In the genomic region with DNA sequence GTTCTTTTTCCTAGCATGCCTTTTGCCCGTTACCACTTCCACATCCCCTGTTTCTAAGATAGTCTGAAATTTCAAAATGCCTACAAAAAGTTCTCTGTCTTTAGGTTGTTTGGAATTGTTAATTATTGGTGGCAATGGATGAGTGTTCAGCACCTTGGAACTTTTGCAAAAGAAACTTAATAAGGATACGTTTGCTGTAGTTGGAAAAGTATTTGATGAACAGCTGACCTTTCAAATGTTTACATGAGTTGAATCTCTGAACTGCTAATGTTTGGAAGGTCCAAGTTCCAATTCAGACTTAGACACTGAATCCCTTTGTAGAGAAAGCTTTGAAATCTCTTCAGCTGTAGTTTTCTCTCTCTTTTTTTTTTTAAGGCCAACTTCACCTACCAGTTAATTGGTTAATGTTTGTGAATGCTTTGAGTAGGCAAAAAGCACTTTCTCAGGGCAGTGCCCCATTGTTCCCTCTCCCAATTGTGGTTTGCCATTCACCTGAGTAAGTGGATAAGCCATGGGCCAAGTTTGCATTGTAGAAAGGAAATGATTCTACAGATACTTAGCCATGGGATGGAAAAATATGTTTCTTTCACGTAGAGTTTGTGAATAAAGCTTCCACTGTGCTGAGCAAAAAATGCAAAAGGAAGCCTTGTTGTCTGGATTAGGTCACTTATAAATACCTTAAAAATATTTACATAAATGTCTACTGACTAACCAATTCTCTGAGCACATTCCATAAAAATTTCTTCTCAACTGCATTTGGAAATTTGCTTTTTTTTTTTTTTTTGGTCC, we compare ENCODE assay signal across 1 cellular context.
TF ChIP-seq lines count a peak whose summit lies in the region.

No MANE protein-coding gene starts in this region.

TF ChIP-seq in HepG2, 621 proteins besides CTCF, POLR2A, EP300 and RAD21 (continued from another document and continues in another):
- TF ChIP-seq, protein P1, sequence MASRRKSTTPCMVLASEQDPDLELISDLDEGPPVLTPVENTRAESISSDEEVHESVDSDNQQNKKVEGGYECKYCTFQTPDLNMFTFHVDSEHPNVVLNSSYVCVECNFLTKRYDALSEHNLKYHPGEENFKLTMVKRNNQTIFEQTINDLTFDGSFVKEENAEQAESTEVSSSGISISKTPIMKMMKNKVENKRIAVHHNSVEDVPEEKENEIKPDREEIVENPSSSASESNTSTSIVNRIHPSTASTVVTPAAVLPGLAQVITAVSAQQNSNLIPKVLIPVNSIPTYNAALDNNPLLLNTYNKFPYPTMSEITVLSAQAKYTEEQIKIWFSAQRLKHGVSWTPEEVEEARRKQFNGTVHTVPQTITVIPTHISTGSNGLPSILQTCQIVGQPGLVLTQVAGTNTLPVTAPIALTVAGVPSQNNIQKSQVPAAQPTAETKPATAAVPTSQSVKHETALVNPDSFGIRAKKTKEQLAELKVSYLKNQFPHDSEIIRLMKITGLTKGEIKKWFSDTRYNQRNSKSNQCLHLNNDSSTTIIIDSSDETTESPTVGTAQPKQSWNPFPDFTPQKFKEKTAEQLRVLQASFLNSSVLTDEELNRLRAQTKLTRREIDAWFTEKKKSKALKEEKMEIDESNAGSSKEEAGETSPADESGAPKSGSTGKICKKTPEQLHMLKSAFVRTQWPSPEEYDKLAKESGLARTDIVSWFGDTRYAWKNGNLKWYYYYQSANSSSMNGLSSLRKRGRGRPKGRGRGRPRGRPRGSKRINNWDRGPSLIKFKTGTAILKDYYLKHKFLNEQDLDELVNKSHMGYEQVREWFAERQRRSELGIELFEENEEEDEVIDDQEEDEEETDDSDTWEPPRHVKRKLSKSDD (CRISPR knock-in tag; IDR thresholded peaks at IDR 0.05; ENCODE audit: low read depth): no peak
- TF ChIP-seq NPAS2 (CRISPR knock-in tag; IDR thresholded peaks at IDR 0.05; ENCODE audit: borderline replicate concordance) (no peak), ZBTB7A (CRISPR knock-in tag; IDR thresholded peaks at IDR 0.05) (no peak), ZNF549 (CRISPR knock-in tag; IDR thresholded peaks at IDR 0.05) (no peak), NONO (IDR thresholded peaks at IDR 0.05) (no peak), NONO (CRISPR knock-in tag; conservative IDR thresholded peaks at IDR 0.05) (peak; percentile 51; the same call in 1 of the 2 replicates), ARNT2 (CRISPR knock-in tag; IDR thresholded peaks at IDR 0.05; ENCODE audit: low read depth) (no peak), ZNF317 (CRISPR knock-in tag; IDR thresholded peaks at IDR 0.05) (peak; percentile 75; the same call in 1 of the 2 replicates), MEIS2 (CRISPR knock-in tag; IDR thresholded peaks at IDR 0.05) (no peak), ZNF850 (CRISPR knock-in tag; conservative IDR thresholded peaks at IDR 0.05) (no peak), NFE2L1 (CRISPR knock-in tag; IDR thresholded peaks at IDR 0.05; ENCODE audit: borderline replicate concordance) (no peak), TRAFD1 (CRISPR knock-in tag; IDR thresholded peaks at IDR 0.05; ENCODE audit: borderline replicate concordance) (no peak), USF2 (IDR thresholded peaks at IDR 0.05; ENCODE audit: low read depth, low read length) (no peak), USF2 (CRISPR knock-in tag; IDR thresholded peaks at IDR 0.05; ENCODE audit: borderline replicate concordance) (peak; percentile 40; the same call in 1 of the 2 replicates), ZNF800 (CRISPR knock-in tag; IDR thresholded peaks at IDR 0.05) (no peak), ZNF75D (CRISPR knock-in tag; IDR thresholded peaks at IDR 0.05; ENCODE audit: borderline replicate concordance) (no peak), PBX3 (CRISPR knock-in tag; IDR thresholded peaks at IDR 0.05; ENCODE audit: borderline replicate concordance) (no peak), SNRNP70 (IDR thresholded peaks at IDR 0.05; ENCODE audit: low read depth, low read length) (no peak), KAT2B (IDR thresholded peaks at IDR 0.05; ENCODE audit: borderline replicate concordance, low read depth, low read length) (no peak), ZBTB21 (CRISPR knock-in tag; IDR thresholded peaks at IDR 0.05) (peak; percentile 15; the same call in 1 of the 2 replicates), ZNF570 (CRISPR knock-in tag; IDR thresholded peaks at IDR 0.05; ENCODE audit: borderline replicate concordance) (no peak), HES4 (CRISPR knock-in tag; IDR thresholded peaks at IDR 0.05; ENCODE audit: borderline replicate concordance) (no peak), ELF4 (CRISPR knock-in tag; IDR thresholded peaks at IDR 0.05; ENCODE audit: borderline replicate concordance) (no peak), ZNF546 (CRISPR knock-in tag; conservative IDR thresholded peaks at IDR 0.05) (no peak), TP53 (CRISPR knock-in tag; conservative IDR thresholded peaks at IDR 0.05) (no peak; the same call in 1 of the 2 replicates), CC2D1A (CRISPR knock-in tag; IDR thresholded peaks at IDR 0.05) (no peak), BCL3 (CRISPR knock-in tag; IDR thresholded peaks at IDR 0.05) (no peak), GATA4 (IDR thresholded peaks at IDR 0.05; ENCODE audit: borderline replicate concordance, low read depth) (peak; percentile 65; the same call in 1 of the 2 replicates), DPF2 (CRISPR knock-in tag; IDR thresholded peaks at IDR 0.05; ENCODE audit: borderline replicate concordance, low read depth) (peak; percentile 64), ZNF383 (CRISPR knock-in tag; IDR thresholded peaks at IDR 0.05; ENCODE audit: borderline replicate concordance) (no peak), NCOA5 (CRISPR knock-in tag; IDR thresholded peaks at IDR 0.05) (no peak), IRF2 (CRISPR knock-in tag; IDR thresholded peaks at IDR 0.05) (peak; percentile 66; the same call in 1 of the 2 replicates), NR2F1 (CRISPR knock-in tag; IDR thresholded peaks at IDR 0.05) (peak in 1 of 2 experiments; percentile 43; a peak in 1 of 4 replicates)
- TF ChIP-seq, protein P2, sequence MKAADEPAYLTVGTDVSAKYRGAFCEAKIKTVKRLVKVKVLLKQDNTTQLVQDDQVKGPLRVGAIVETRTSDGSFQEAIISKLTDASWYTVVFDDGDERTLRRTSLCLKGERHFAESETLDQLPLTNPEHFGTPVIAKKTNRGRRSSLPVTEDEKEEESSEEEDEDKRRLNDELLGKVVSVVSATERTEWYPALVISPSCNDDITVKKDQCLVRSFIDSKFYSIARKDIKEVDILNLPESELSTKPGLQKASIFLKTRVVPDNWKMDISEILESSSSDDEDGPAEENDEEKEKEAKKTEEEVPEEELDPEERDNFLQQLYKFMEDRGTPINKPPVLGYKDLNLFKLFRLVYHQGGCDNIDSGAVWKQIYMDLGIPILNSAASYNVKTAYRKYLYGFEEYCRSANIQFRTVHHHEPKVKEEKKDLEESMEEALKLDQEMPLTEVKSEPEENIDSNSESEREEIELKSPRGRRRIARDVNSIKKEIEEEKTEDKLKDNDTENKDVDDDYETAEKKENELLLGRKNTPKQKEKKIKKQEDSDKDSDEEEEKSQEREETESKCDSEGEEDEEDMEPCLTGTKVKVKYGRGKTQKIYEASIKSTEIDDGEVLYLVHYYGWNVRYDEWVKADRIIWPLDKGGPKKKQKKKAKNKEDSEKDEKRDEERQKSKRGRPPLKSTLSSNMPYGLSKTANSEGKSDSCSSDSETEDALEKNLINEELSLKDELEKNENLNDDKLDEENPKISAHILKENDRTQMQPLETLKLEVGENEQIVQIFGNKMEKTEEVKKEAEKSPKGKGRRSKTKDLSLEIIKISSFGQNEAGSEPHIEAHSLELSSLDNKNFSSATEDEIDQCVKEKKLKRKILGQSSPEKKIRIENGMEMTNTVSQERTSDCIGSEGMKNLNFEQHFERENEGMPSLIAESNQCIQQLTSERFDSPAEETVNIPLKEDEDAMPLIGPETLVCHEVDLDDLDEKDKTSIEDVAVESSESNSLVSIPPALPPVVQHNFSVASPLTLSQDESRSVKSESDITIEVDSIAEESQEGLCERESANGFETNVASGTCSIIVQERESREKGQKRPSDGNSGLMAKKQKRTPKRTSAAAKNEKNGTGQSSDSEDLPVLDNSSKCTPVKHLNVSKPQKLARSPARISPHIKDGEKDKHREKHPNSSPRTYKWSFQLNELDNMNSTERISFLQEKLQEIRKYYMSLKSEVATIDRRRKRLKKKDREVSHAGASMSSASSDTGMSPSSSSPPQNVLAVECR (CRISPR knock-in tag; IDR thresholded peaks at IDR 0.05; ENCODE audit: borderline replicate concordance): no peak; the same call in 1 of the 2 replicates
- TF ChIP-seq, protein P3, sequence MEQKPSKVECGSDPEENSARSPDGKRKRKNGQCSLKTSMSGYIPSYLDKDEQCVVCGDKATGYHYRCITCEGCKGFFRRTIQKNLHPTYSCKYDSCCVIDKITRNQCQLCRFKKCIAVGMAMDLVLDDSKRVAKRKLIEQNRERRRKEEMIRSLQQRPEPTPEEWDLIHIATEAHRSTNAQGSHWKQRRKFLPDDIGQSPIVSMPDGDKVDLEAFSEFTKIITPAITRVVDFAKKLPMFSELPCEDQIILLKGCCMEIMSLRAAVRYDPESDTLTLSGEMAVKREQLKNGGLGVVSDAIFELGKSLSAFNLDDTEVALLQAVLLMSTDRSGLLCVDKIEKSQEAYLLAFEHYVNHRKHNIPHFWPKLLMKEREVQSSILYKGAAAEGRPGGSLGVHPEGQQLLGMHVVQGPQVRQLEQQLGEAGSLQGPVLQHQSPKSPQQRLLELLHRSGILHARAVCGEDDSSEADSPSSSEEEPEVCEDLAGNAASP (CRISPR knock-in tag; IDR thresholded peaks at IDR 0.05; ENCODE audit: borderline replicate concordance): no peak; the same call in 1 of the 2 replicates
- TF ChIP-seq, protein P4, sequence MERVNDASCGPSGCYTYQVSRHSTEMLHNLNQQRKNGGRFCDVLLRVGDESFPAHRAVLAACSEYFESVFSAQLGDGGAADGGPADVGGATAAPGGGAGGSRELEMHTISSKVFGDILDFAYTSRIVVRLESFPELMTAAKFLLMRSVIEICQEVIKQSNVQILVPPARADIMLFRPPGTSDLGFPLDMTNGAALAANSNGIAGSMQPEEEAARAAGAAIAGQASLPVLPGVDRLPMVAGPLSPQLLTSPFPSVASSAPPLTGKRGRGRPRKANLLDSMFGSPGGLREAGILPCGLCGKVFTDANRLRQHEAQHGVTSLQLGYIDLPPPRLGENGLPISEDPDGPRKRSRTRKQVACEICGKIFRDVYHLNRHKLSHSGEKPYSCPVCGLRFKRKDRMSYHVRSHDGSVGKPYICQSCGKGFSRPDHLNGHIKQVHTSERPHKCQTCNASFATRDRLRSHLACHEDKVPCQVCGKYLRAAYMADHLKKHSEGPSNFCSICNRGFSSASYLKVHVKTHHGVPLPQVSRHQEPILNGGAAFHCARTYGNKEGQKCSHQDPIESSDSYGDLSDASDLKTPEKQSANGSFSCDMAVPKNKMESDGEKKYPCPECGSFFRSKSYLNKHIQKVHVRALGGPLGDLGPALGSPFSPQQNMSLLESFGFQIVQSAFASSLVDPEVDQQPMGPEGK (CRISPR knock-in tag; IDR thresholded peaks at IDR 0.05): no peak; the same call in 1 of the 2 replicates
